Comparison of ENCODE assay signal across 39 cellular contexts in genomic region chr20:23795526-23795925, GRCh38. TPM values are rescaled to one million over a fixed set of nuclear protein-coding genes. Genes with fewer than 3 reads are reported as not detected.
"Had no signal": no experiment of that assay in that cellular context is flagged by ENCODE, and none has a peak within 500 bp of the region (broad histone marks: within the 10 kb centered on the region; RNA-seq: fewer than 3 reads in every experiment).

No MANE protein-coding gene starts in this region.

- H3K4me1 ChIP-seq: adrenal gland, ascending aorta, body of pancreas, breast epithelium had no signal

- H3K36me3 ChIP-seq: adrenal gland, ascending aorta, brain microvascular endothelial cell, breast epithelium, cardiac muscle cell had no signal

- H3K9me3 ChIP-seq: adrenal gland, ascending aorta, body of pancreas, breast epithelium had no signal

- H3K4me3 ChIP-seq: adrenal gland, ascending aorta, body of pancreas, breast epithelium, cardiac muscle cell had no signal

- DNase-seq: activated effector memory CD4-positive, alpha-beta T cell treated with anti-CD3 and anti-CD28 coated beads, Interleukin-2, amount 50 U/mL, for 16 hours; activated effector memory CD4-positive, alpha-beta T cell treated with Interleukin-2 at 50 U/mL for 16 hours; activated gamma-delta T cell; activated gamma-delta T cell treated with Interleukin-2 at 50 U/mL for 16 hours; activated naive CD4-positive, alpha-beta T cell; activated naive CD4-positive, alpha-beta T cell treated with anti-CD3 and anti-CD28 coated beads for 36 hours; activated naive CD4-positive, alpha-beta T cell treated with anti-CD3 and anti-CD28 coated beads, Interleukin-2, amount 10 ng/mL, durations not matched to agents 7 days and 5 days; activated naive CD4-positive, alpha-beta T cell treated with anti-CD3 and anti-CD28 coated beads, Interleukin-2, amount 50 U/mL, for 16 hours; activated naive CD4-positive, alpha-beta T cell treated with Interleukin-2 at 50 U/mL for 16 hours; activated naive CD8-positive, alpha-beta T cell treated with anti-CD3 and anti-CD28 coated beads for 36 hours; activated naive CD8-positive, alpha-beta T cell treated with anti-CD3 and anti-CD28 coated beads, Interleukin-2, amount 10 ng/mL, durations not matched to agents 7 days and 5 days; activated naive CD8-positive, alpha-beta T cell treated with anti-CD3 and anti-CD28 coated beads, Interleukin-2, amount 50 U/mL, for 24 hours; activated T-cell treated with anti-CD3 and anti-CD28 coated beads, Interleukin-2, amount 50 U/mL, for 24 hours; activated T-cell treated with anti-CD3 and anti-CD28 coated beads, Interleukin-2, amount 50 U/mL, for 4 hours; activated T-cell treated with anti-CD3 and anti-CD28 coated beads, Interleukin-2, amount 50 U/mL, for 48 hours; activated T-cell treated with anti-CD3 and anti-CD28 coated beads, Interleukin-2, amount 50 U/mL, for 72 hours; adrenal gland; amniotic stem cell; amygdala; anterior cingulate cortex; aorta; body of pancreas; brain microvascular endothelial cell; caudate nucleus; central memory CD4-positive, alpha-beta T cell; cerebellar nuclear complex had no signal

- H3K27me3 ChIP-seq: adrenal gland, ascending aorta, body of pancreas, brain microvascular endothelial cell, breast epithelium, cardiac muscle cell had no signal

- ATAC-seq: activated naive CD4-positive, alpha-beta T cell treated with anti-CD3 and anti-CD28 coated beads, Interleukin-2, amount 50 U/mL, for 72 hours; activated naive CD8-positive, alpha-beta T cell treated with anti-CD3 and anti-CD28 coated beads, Interleukin-2, amount 50 U/mL, for 24 hours; activated T-cell treated with anti-CD3 and anti-CD28 coated beads, Interleukin-2, amount 50 U/mL, for 4 hours; activated T-cell treated with anti-CD3 and anti-CD28 coated beads, Interleukin-2, amount 50 U/mL, for 72 hours; activated T-helper 17 cell treated with anti-CD3 and anti-CD28 coated beads, Interleukin-2, amount 50 U/mL, for 72 hours; body of pancreas had no signal

- H3K27ac ChIP-seq: adrenal gland, ascending aorta, body of pancreas, brain microvascular endothelial cell, breast epithelium, cardiac muscle cell had no signal

RNA-seq across cellular contexts. Expression of gene CST2, which starts 31.0 kb away (rescaled TPM):
- total RNA-seq: activated naive CD4-positive, alpha-beta T cell treated with anti-CD3 and anti-CD28 coated beads for 36 hours; activated naive CD4-positive, alpha-beta T cell treated with anti-CD3 and anti-CD28 coated beads, Interleukin-2, amount 50 U/mL, for 72 hours; activated naive CD8-positive, alpha-beta T cell treated with anti-CD3 and anti-CD28 coated beads for 36 hours; activated naive CD8-positive, alpha-beta T cell treated with anti-CD3 and anti-CD28 coated beads, Interleukin-2, amount 10 ng/mL, durations not matched to agents 7 days and 5 days; activated T-cell treated with anti-CD3 and anti-CD28 coated beads, Interleukin-2, amount 50 U/mL, for 4 hours; activated T-cell treated with anti-CD3 and anti-CD28 coated beads, Interleukin-2, amount 50 U/mL, for 72 hours; activated T-helper 1 cell treated with anti-CD3 and anti-CD28 coated beads, Interleukin-12 subunit alpha, Interleukin-12 subunit beta, Interleukin-2, Interleukin-4 antibody, amounts not matched to agents 30 ng/mL and 10 ng/mL and 1 ng/mL, durations not matched to agents 14 hours and 24 hours and 36 hours; activated T-helper 17 cell treated with anti-CD3 and anti-CD28 coated beads, Interleukin-2, amount 50 U/mL, for 72 hours; activated T-helper 2 cell treated with anti-CD3 and anti-CD28 coated beads, Interferon-gamma antibody, Interleukin-2, Interleukin-4, amounts not matched to agents 10 μg/mL and 5 μg/mL and 100 μg/mL, durations not matched to agents 14 hours and 24 hours and 36 hours; ascending aorta; body of pancreas; breast epithelium; bronchial epithelial cell; cardiac muscle cell; cardiac septum; cerebellum; chondrocyte had no signal
- polyA plus RNA-seq: aorta, cardiac muscle cell had no signal

RNA-seq across cellular contexts. Expression of gene CST1, which starts 44.8 kb away (rescaled TPM):
- total RNA-seq: activated naive CD4-positive, alpha-beta T cell treated with anti-CD3 and anti-CD28 coated beads for 36 hours; activated naive CD4-positive, alpha-beta T cell treated with anti-CD3 and anti-CD28 coated beads, Interleukin-2, amount 50 U/mL, for 72 hours; activated naive CD8-positive, alpha-beta T cell treated with anti-CD3 and anti-CD28 coated beads for 36 hours; activated naive CD8-positive, alpha-beta T cell treated with anti-CD3 and anti-CD28 coated beads, Interleukin-2, amount 10 ng/mL, durations not matched to agents 7 days and 5 days; activated T-cell treated with anti-CD3 and anti-CD28 coated beads, Interleukin-2, amount 50 U/mL, for 4 hours; activated T-cell treated with anti-CD3 and anti-CD28 coated beads, Interleukin-2, amount 50 U/mL, for 72 hours; activated T-helper 1 cell treated with anti-CD3 and anti-CD28 coated beads, Interleukin-12 subunit alpha, Interleukin-12 subunit beta, Interleukin-2, Interleukin-4 antibody, amounts not matched to agents 30 ng/mL and 10 ng/mL and 1 ng/mL, durations not matched to agents 14 hours and 24 hours and 36 hours; activated T-helper 17 cell treated with anti-CD3 and anti-CD28 coated beads, Interleukin-2, amount 50 U/mL, for 72 hours; activated T-helper 2 cell treated with anti-CD3 and anti-CD28 coated beads, Interferon-gamma antibody, Interleukin-2, Interleukin-4, amounts not matched to agents 10 μg/mL and 5 μg/mL and 100 μg/mL, durations not matched to agents 14 hours and 24 hours and 36 hours; ascending aorta; astrocyte; body of pancreas; breast epithelium; bronchial epithelial cell; cardiac septum; cerebellum; chondrocyte had no signal
- polyA plus RNA-seq: adipose tissue, aorta, cardiac muscle cell had no signal
